ENCODE assay signal across 8 cellular contexts in genomic region chr18:79200546-79201268, GRCh38.
DNase-seq lines count a peak whose midpoint lies in the region; ATAC-seq, FAIRE-seq and TF ChIP-seq lines count a peak whose summit lies in the region.

No MANE protein-coding gene starts in this region.

- FAIRE-seq in RCC 7860 (lab: Jason Lieb, UNC) = no peak

- peak; percentile 63 for ATAC-seq in GM21825 (IDR thresholded peaks at IDR 0.05; ENCODE audit: unreplicated experiment)
- ATAC-seq in HG03469 (IDR thresholded peaks at IDR 0.05; ENCODE audit: unreplicated experiment) = no peak

- TF ChIP-seq CTCF in endothelial cell (IDR thresholded peaks at IDR 0.05; ENCODE audit: unreplicated experiment) = no peak
- no peak for TF ChIP-seq CTCF in nephron progenitor cell (IDR thresholded peaks at IDR 0.05)

- H3K27me3 Mint-ChIP-seq in endothelial cell (ENCODE audit: unreplicated experiment) (peaks cover 2% of the 10 kb centered on the region), nephron progenitor cell (ENCODE audit: low read depth, poor library complexity) (peaks cover 3% of the 10 kb centered on the region)

- H3K4me1 Mint-ChIP-seq in endothelial cell (ENCODE audit: unreplicated experiment) (peaks cover 3% of the 10 kb centered on the region), nephron progenitor cell (no peaks in the 10 kb centered on the region)

- no peaks in the 10 kb centered on the region for H3K9me3 Mint-ChIP-seq in endothelial cell (ENCODE audit: unreplicated experiment)
- peaks cover 7% of the 10 kb centered on the region for H3K9me3 Mint-ChIP-seq in nephron progenitor cell

- H3K4me3 Mint-ChIP-seq in endothelial cell (ENCODE audit: unreplicated experiment) (peak overlapping the region; percentile 24), nephron progenitor cell (no peak overlapping the region)

- DNase-seq in D341Med (ENCODE audit: low spot score) (peak; percentile 49), RPMI8226 (peak; percentile 10), endothelial cell (ENCODE audit: low spot score) (no peak), nephron progenitor cell (peak; percentile 21), RCC 7860 (ENCODE audit: low spot score) (no peak), COR-L47 (lab: John Stamatoyannopoulos, UW) (no peak)

- H3K36me3 Mint-ChIP-seq in endothelial cell (ENCODE audit: low read depth, unreplicated experiment) (peaks cover 10% of the 10 kb centered on the region), nephron progenitor cell (ENCODE audit: low read depth) (peaks cover 19% of the 10 kb centered on the region)

- H3K27ac Mint-ChIP-seq in endothelial cell (ENCODE audit: unreplicated experiment) (peak overlapping the region; percentile 44), nephron progenitor cell (peak overlapping the region; percentile 36)

Comparison
In these comparisons a context has a peak if more than half of its experiments do, and no peak if none do; other contexts are left out.
1. DNase-seq: peak in D341Med (single experiment), RPMI8226 (single experiment) and nephron progenitor cell (single experiment); none in endothelial cell (single experiment), RCC 7860 (single experiment) and COR-L47 (single experiment).